15 cellular contexts compared by ENCODE assay signal in the genomic region with DNA sequence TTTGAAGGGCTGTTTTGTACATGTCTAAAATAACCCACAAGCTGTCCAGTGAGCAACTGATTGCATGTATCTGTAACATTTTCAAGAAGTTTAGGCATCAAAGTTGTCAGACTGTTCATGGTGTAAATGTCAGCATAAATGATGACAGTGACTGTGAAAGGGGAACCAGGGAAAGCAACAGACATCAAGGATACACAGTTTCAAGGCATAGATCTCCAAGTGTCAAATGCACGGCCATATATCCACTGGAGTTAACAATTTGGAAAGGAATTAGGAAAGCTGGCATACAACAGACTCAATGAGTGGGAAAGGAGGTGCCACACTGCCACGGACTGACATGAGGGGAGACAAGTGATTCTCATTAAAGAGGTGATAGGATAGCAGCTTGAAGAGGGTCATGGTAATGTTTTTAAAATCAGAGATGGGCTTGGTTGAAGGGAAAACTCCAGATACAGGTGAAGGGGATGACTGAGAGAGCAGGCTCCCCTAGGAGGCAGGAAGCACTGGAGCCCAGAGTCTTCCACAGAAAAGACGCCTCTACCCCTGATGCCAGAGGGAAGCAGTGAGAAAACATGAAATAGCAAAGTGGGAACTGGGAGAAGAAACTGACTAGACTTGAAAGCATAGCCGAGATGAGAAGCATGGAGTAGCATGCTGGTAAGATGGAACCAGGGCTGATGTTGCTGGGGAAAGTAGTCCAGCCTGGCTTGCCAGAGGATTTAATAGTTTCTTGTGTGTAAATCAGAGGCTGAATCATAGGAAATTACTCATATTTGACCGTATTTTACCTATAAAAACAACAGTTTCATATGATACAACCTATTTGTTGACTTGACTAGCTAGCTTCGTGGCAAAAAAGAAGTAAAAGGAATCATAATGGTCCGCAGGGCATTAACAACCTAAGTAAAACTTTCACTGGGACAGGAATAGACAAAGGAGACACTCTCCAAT. TPM values are rescaled to one million over a fixed set of nuclear protein-coding genes. Genes with fewer than 3 reads are reported as not detected.
DNase-seq lines count a peak whose midpoint lies in the region; FAIRE-seq and TF ChIP-seq lines count a peak whose summit lies in the region.
"Had no signal": no experiment of that assay in that cellular context is flagged by ENCODE, and none has a peak within 500 bp of the region (broad histone marks: within the 10 kb centered on the region; RNA-seq: fewer than 3 reads in every experiment).

No MANE protein-coding gene starts in this region.

- TF ChIP-seq CTCF in bronchial epithelial cell (IDR thresholded peaks at IDR 0.05; ENCODE audit: insufficient read depth, low read length, severe bottlenecking) (no peak), nephron progenitor cell (IDR thresholded peaks at IDR 0.05) (no peak), endodermal cell (conservative IDR thresholded peaks at IDR 0.05) (no peak)

- no peak overlapping the region for H3K27ac ChIP-seq in endodermal cell (ENCODE audit: low read depth, low read length)
- H3K27ac ChIP-seq: suprapubic skin had no signal

- no peaks in the 10 kb centered on the region for H3K4me1 ChIP-seq in endodermal cell (ENCODE audit: control insufficient read depth, insufficient read depth, low read length)
- H3K4me1 ChIP-seq: suprapubic skin had no signal

- H3K36me3 Mint-ChIP-seq in nephron progenitor cell (ENCODE audit: low read depth) (peaks cover 54% of the 10 kb centered on the region), endodermal cell (ENCODE audit: low read depth) (peaks cover 38% of the 10 kb centered on the region)

- H3K4me3 ChIP-seq in bronchial epithelial cell (ENCODE audit: low read depth, low read length) (no peak overlapping the region), endodermal cell (ENCODE audit: low read length) (no peak overlapping the region)
- H3K4me3 ChIP-seq: GM12878, suprapubic skin had no signal

- H3K36me3 ChIP-seq in bronchial epithelial cell (ENCODE audit: control insufficient read depth, insufficient read depth, low read length) (no peaks in the 10 kb centered on the region), endodermal cell (ENCODE audit: control insufficient read depth, insufficient read depth, low read length) (peaks cover 55% of the 10 kb centered on the region)

- no peaks in the 10 kb centered on the region for H3K9me3 ChIP-seq in endodermal cell (ENCODE audit: control insufficient read depth, low read length)
- H3K9me3 ChIP-seq: suprapubic skin had no signal

- H3K4me1 Mint-ChIP-seq in nephron progenitor cell (peaks cover 19% of the 10 kb centered on the region), endodermal cell (peaks cover 12% of the 10 kb centered on the region)
- H3K4me1 Mint-ChIP-seq: brain had no signal

- DNase-seq in EH (ENCODE audit: low read depth) = peak; percentile 50
- DNase-seq in LHCN-M2 (ENCODE audit: low read depth) = peak; percentile 59
- DNase-seq in bronchial epithelial cell (ENCODE audit: low read depth) = peak; percentile 92
- DNase-seq in nephron progenitor cell = no peak
- DNase-seq in nucleus accumbens (lab: John Stamatoyannopoulos, UW) = no peak
- DNase-seq in endodermal cell = no peak
- no peak for DNase-seq in NCI-H187 (lab: John Stamatoyannopoulos, UW)
- DNase-seq: GOT3, NCI-H1048, NCI-H524 treated with DMSO at 0.1 percent for 48 hours, right cardiac atrium had no signal

- H3K9ac ChIP-seq in endodermal cell (ENCODE audit: extremely low read depth, low read length, poor library complexity, severe bottlenecking) = no peak overlapping the region

- no peak overlapping the region for H3K4me3 Mint-ChIP-seq in nephron progenitor cell
- H3K4me3 Mint-ChIP-seq in endodermal cell = no peak overlapping the region
- H3K4me3 Mint-ChIP-seq: brain had no signal

- H3K9me3 Mint-ChIP-seq in nephron progenitor cell = no peaks in the 10 kb centered on the region
- H3K9me3 Mint-ChIP-seq in endodermal cell = no peaks in the 10 kb centered on the region
- H3K9me3 Mint-ChIP-seq: brain had no signal

- H3K27me3 ChIP-seq in bronchial epithelial cell (ENCODE audit: control insufficient read depth, insufficient read depth, low read length) (no peaks in the 10 kb centered on the region), endodermal cell (ENCODE audit: control insufficient read depth, insufficient read depth, low read length, poor library complexity, severe bottlenecking) (no peaks in the 10 kb centered on the region)
- H3K27me3 ChIP-seq: suprapubic skin had no signal

- H3K27me3 Mint-ChIP-seq in nephron progenitor cell (ENCODE audit: low read depth, poor library complexity) (peaks cover 3% of the 10 kb centered on the region), endodermal cell (ENCODE audit: insufficient read depth) (no peaks in the 10 kb centered on the region)
- H3K27me3 Mint-ChIP-seq: brain had no signal

- H3K27ac Mint-ChIP-seq in nephron progenitor cell (peak overlapping the region; percentile 97), endodermal cell (no peak overlapping the region)

- WGBS in endodermal cell (ENCODE audit: insufficient coverage in 1 of 2, insufficient read length in 1 of 2), 2 experiments = 96 to 99% methylated on average over 7 of the region's 7 CpGs

- peak; percentile 62 for FAIRE-seq in bronchial epithelial cell (lab: Jason Lieb, UNC)
- FAIRE-seq: GM12878, GM19239 had no signal

RNA-seq across cellular contexts. Expression of a gene that starts 18.6 kb away (rescaled TPM):
- total RNA-seq in LHCN-M2 (2014; rRNA removed) (40.2 and 44.8 TPM in 2 replicates), bronchial epithelial cell (17.6 and 23.4 TPM in 2 replicates), endodermal cell (10 to 100 TPM; 55.3 to 69.7 TPM)
- polyA plus RNA-seq in LHCN-M2 (2012) = 10.4 TPM
- 79.2 TPM for polyA plus RNA-seq in endodermal cell (2013, experiment 1 of 2)
- 76.0 TPM for polyA plus RNA-seq in endodermal cell (2013, experiment 2 of 2)

RNA-seq across cellular contexts. Expression of a gene that starts 28.6 kb away (rescaled TPM):
- total RNA-seq in LHCN-M2 (2014; rRNA removed) (21.1 and 27.1 TPM in 2 replicates), bronchial epithelial cell (17.9 and 22.5 TPM in 2 replicates), endodermal cell (10 to 100 TPM; 31.2 to 32.2 TPM)
- 5.2 TPM for polyA plus RNA-seq in LHCN-M2 (2012)
- polyA plus RNA-seq in endodermal cell (2013, experiment 1 of 2) = 24.4 TPM
- polyA plus RNA-seq in endodermal cell (2013, experiment 2 of 2) = 18.4 TPM

RNA-seq across cellular contexts. Expression of a gene that starts 32.6 kb away (rescaled TPM):
- 7.4 and 11.3 TPM in 2 replicates for total RNA-seq in LHCN-M2 (2014; rRNA removed)
- 14.2 TPM for polyA plus RNA-seq in LHCN-M2 (2012)
- 13.4 and 36.7 TPM in 2 replicates for total RNA-seq in bronchial epithelial cell
- 10 to 100 TPM; 24.5 to 34.1 TPM for total RNA-seq in endodermal cell
- polyA plus RNA-seq in endodermal cell (2013, experiment 1 of 2) = 46.1 TPM
- 37.0 TPM for polyA plus RNA-seq in endodermal cell (2013, experiment 2 of 2)

Comparison
In these comparisons a context has a peak if more than half of its experiments do, and no peak if none do; other contexts are left out.
1. DNase-seq: peak in EH (single experiment), LHCN-M2 (single experiment) and bronchial epithelial cell (single experiment); none in nephron progenitor cell (single experiment), nucleus accumbens (0 of 56), endodermal cell (single experiment) and NCI-H187 (0 of 2).